Comparison of ENCODE assay signal across 8 cellular contexts in the genomic region with DNA sequence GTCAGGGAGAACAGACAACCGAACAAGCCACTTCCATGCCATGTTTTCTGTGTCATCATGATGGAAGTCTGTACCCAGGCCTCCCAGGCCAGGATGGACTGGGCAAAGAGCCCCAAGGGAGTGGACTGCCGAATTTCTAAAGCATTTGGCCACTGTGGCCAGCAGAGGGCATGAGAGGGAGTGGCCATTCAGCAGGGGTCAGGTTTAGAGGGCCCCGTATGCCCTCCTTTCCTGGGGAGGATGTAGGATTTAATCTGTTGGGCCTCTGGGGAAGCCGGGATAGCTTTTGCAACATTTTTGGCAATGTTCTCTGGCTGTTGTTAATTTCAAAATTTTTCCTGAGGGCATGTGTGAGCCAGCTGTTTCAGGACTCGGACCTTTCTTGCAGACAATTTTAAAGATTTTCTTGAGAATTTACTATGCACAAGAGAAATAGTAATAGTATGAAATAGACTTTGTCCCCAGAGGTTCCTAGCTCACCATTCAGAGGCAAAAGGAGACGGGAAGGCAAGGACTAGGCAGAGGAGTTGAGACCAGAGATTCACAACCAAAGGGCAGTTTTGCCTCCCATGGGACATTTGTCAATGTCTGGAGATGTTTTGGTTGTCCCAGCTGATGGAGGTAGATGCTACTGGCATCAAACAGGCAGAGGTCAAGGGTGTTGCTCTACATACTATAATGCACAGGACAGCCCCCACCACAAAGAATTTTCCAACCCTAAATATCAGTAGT. TPM values are rescaled to one million over a fixed set of nuclear protein-coding genes. Genes with fewer than 3 reads are reported as not detected.
A peak's percentile ranks its signal among the peaks of the same experiment; 100 is the strongest.
DNase-seq lines count a peak whose midpoint lies in the region; ATAC-seq, FAIRE-seq and TF ChIP-seq lines count a peak whose summit lies in the region.

No MANE protein-coding gene starts in this region.

- no peaks in the 10 kb centered on the region for H3K4me1 ChIP-seq in H1 (replicated peaks in 1 of 4; ENCODE audit: control insufficient read depth in 3 of 4, insufficient read depth in 4 of 4, low read length in 3 of 4)

- peaks cover 23% of the 10 kb centered on the region for H3K27me3 Mint-ChIP-seq in mesothelial cell of epicardium (ENCODE audit: low read depth)

- H3K18ac ChIP-seq in H1 (ENCODE audit: extremely low read depth, low read length) = no peak overlapping the region

- peaks cover 6% of the 10 kb centered on the region for H3K9me3 ChIP-seq in MG63
- H3K9me3 ChIP-seq in H1 (ENCODE audit: insufficient read depth in 2 of 2, low read depth in 1 of 2, low read length in 1 of 2) = no peaks in the 10 kb centered on the region; a peak in 1 of 4 replicates

- peak; percentile 11 for DNase-seq in CD1c-positive myeloid dendritic cell (ENCODE audit: extremely low spot score)
- DNase-seq in MG63 = peak; percentile 48
- peak in 1 of 2 experiments; percentile 74 for DNase-seq in H1 (ENCODE audit: low read depth in 1 of 2, low spot score in 2 of 2)
- DNase-seq in mesothelial cell of epicardium (ENCODE audit: low spot score in 2 of 2, unreplicated experiment in 2 of 2) = no peak
- no peak for DNase-seq in stimulated activated CD8-positive, alpha-beta memory T cell treated with anti-CD3 and anti-CD28 coated beads, Interleukin-4, amount 100 ng/mL, for 48 hours
- DNase-seq in NK-92 (lab: John Stamatoyannopoulos, UW; ENCODE audit: unreplicated experiment) = no peak
- DNase-seq in activated CD4-positive, alpha-beta T cell treated with anti-CD3 and anti-CD28 coated beads for 48 hours = no peak

- TF ChIP-seq POLR2A in H1 (IDR thresholded peaks at IDR 0.05; ENCODE audit: control extremely low read depth in 1 of 2, low read depth in 2 of 2, low read length in 2 of 2) = no peak

- peaks cover 10% of the 10 kb centered on the region for H3K9me3 Mint-ChIP-seq in mesothelial cell of epicardium

- H4K5ac ChIP-seq in H1 (ENCODE audit: insufficient read length, low read depth, low read length) = no peak overlapping the region

- TF ChIP-seq RAD21 in H1 (IDR thresholded peaks at IDR 0.05 in 1 of 2, conservative IDR thresholded peaks at IDR 0.05 in 1 of 2; ENCODE audit: low read depth in 2 of 2, low read length in 2 of 2) = peak; percentile 65 to 71

- H3K36me3 Mint-ChIP-seq in mesothelial cell of epicardium = no peaks in the 10 kb centered on the region

- no peak overlapping the region for H2BK15ac ChIP-seq in H1 (ENCODE audit: low read length)

- H3K4me3 ChIP-seq in MG63 (no peak overlapping the region), H1 (ENCODE audit: extremely low read depth in 1 of 4, insufficient read depth in 2 of 4, low read depth in 3 of 4, low read length in 4 of 4) (no peak overlapping the region)

- no peaks in the 10 kb centered on the region for H3K23me2 ChIP-seq in H1 (ENCODE audit: low read depth, low read length)

- H3K27ac ChIP-seq in H1 (ENCODE audit: low read depth, low read length) = no peak overlapping the region

- peak overlapping the region in 1 of 4 experiments; percentile 37; a peak in 1 of 7 replicates for H3K9ac ChIP-seq in H1 (replicated peaks in 1 of 4; ENCODE audit: extremely low read depth in 1 of 4, low read depth in 3 of 4, low read length in 3 of 4)

- no peaks in the 10 kb centered on the region for H3K4me1 Mint-ChIP-seq in mesothelial cell of epicardium

- H2AFZ ChIP-seq in H1 (ENCODE audit: low read length) = peak overlapping the region; percentile 26; the same call in 1 of the 2 replicates

- no peak overlapping the region for H3K14ac ChIP-seq in H1 (ENCODE audit: insufficient read length)

- POLR2A ChIA-PET in H1 (lab: Charles Lee; ENCODE audit: partially characterized antibody) = no interaction called here

- TF ChIP-seq EP300 in H1 (IDR thresholded peaks at IDR 0.05; ENCODE audit: borderline replicate concordance in 1 of 2, low read depth in 2 of 2, low read length in 2 of 2) = no peak

- H3K79me1 ChIP-seq in H1 (ENCODE audit: low read depth, low read length) = no peaks in the 10 kb centered on the region

- no peak overlapping the region for H3K56ac ChIP-seq in H1 (replicated peaks; ENCODE audit: insufficient read length, low read depth, low read length)

- H3K23ac ChIP-seq in H1 (ENCODE audit: insufficient read length) = no peak overlapping the region

- peak; percentile 74 to 79 (median 75) for TF ChIP-seq CTCF in H1 (IDR thresholded peaks at IDR 0.05; ENCODE audit: control extremely low read depth in 1 of 3, insufficient read depth in 1 of 3, low read depth in 1 of 3, low read length in 3 of 3)
- peak; percentile 23 for TF ChIP-seq CTCF in mesothelial cell of epicardium (IDR thresholded peaks at IDR 0.05; ENCODE audit: unreplicated experiment)

- no peaks in the 10 kb centered on the region for H4K20me1 ChIP-seq in H1 (replicated peaks in 1 of 2; ENCODE audit: control insufficient read depth in 1 of 2, insufficient read depth in 2 of 2, low read length in 2 of 2)

- H2BK20ac ChIP-seq in H1 (ENCODE audit: low read length) = no peak overlapping the region

- H3K27me3 ChIP-seq in MG63 = no peaks in the 10 kb centered on the region
- H3K27me3 ChIP-seq in H1 (replicated peaks in 1 of 4; ENCODE audit: control insufficient read depth in 3 of 4, extremely low read depth in 1 of 4, insufficient read depth in 3 of 4, low read length in 3 of 4) = no peaks in the 10 kb centered on the region

- H2BK12ac ChIP-seq in H1 (ENCODE audit: low read depth, low read length) = no peak overlapping the region

- no peak overlapping the region for H3K4me3 Mint-ChIP-seq in mesothelial cell of epicardium

- H3K36me3 ChIP-seq in MG63 (no peaks in the 10 kb centered on the region), H1 (ENCODE audit: control insufficient read depth in 2 of 4, insufficient read depth in 4 of 4, low read length in 3 of 4) (no peaks in the 10 kb centered on the region)

- H2BK120ac ChIP-seq in H1 (replicated peaks; ENCODE audit: low read depth, low read length) = peak overlapping the region; percentile 64

- CTCF ChIA-PET in H1 (lab: Charles Lee; ENCODE audit: partially characterized antibody) = interaction anchor here (0.6 to 2.9 kb wide), 24 partner anchors 8 to 414 kb away, joined by 3 to 10 read pairs (median 4); no protein-coding TSS in a partner anchor

- no peak overlapping the region for H4K91ac ChIP-seq in H1 (replicated peaks; ENCODE audit: insufficient read length, low read length)

- 79% methylated on average over 6 of the region's 6 CpGs; no CpG with 5 or more reads in 1 of the 2 experiments for WGBS in H1 (ENCODE audit: extremely low coverage in 1 of 2, insufficient coverage in 1 of 2, insufficient read length in 1 of 2, insufficient replicate concordance in 2 of 2, low coverage in 1 of 2, low lambda C conversion rate in 2 of 2, missing lambda C conversion rate in 1 of 2), 2 experiments

- H4K8ac ChIP-seq in H1 (ENCODE audit: extremely low read depth, insufficient read depth, low read length) = no peak overlapping the region

- H2AK5ac ChIP-seq in H1 (ENCODE audit: low read depth, low read length) = no peak overlapping the region; the same call in 1 of the 2 replicates

- ATAC-seq in GM21447 (IDR thresholded peaks at IDR 0.05; ENCODE audit: unreplicated experiment) = no peak

- peak; percentile 76 for FAIRE-seq in H1 (lab: Jason Lieb, UNC)

- no peak overlapping the region for H2BK5ac ChIP-seq in H1 (ENCODE audit: low read depth, low read length)

- H3K4me2 ChIP-seq in H1 (ENCODE audit: insufficient read depth in 1 of 2, low read depth in 2 of 2, low read length in 2 of 2) = no peak overlapping the region

- no peak overlapping the region for H3K4ac ChIP-seq in H1 (replicated peaks; ENCODE audit: insufficient read length, low read depth, low read length)

- no peaks in the 10 kb centered on the region for H3K79me2 ChIP-seq in H1 (ENCODE audit: control insufficient read depth in 1 of 2, insufficient read depth in 2 of 2, low read length in 2 of 2)

- H3K27ac Mint-ChIP-seq in mesothelial cell of epicardium = no peak overlapping the region

TF ChIP-seq in H1, 55 proteins besides CTCF, POLR2A, EP300 and RAD21 (continues in another document):
- TF ChIP-seq POU5F1 (IDR thresholded peaks at IDR 0.05; ENCODE audit: low read depth, low read length) = no peak

RNA-seq across cellular contexts. Expression of a gene that starts 18.0 kb away (rescaled TPM):
- total RNA-seq in MG63 (2014; rRNA removed; shearing (Covaris generic); ENCODE audit: low replicate concordance) = 0.20 and 2.9 TPM in 2 replicates
- 12.9 and 15.3 TPM in 2 replicates for total RNA-seq in H1 (2021; fragmentation: NEBNext Ultra II Directional; extraction: Animal tissue kit (Norgen Biotek cat#: 25700))
- 5.8 and 7.1 TPM in 2 replicates for polyA plus RNA-seq in H1 (2011; rRNA removed)
- 6.0 TPM for polyA plus RNA-seq in H1 (2011; cell fraction: cytosol; rRNA removed)
- 21.8 TPM for polyA plus RNA-seq in H1 (2011; cell fraction: nucleus; rRNA removed)
- 6.1 to 11.0 TPM (median 7.5 TPM) in 4 replicates for polyA plus RNA-seq in H1 (2012, experiment 1 of 2)
- 6.7 TPM for polyA plus RNA-seq in H1 (2012, experiment 2 of 2)
- polyA plus RNA-seq in H1 (2013, experiment 1 of 2) = 4.1 TPM
- 3.8 TPM for polyA plus RNA-seq in H1 (2013, experiment 2 of 2)
- polyA minus RNA-seq in H1 (2011; rRNA and poly(A)+ RNA removed) = 19.8 and 21.9 TPM in 2 replicates
- 10.1 TPM for polyA minus RNA-seq in H1 (2011; cell fraction: cytosol; rRNA and poly(A)+ RNA removed)
- polyA minus RNA-seq in H1 (2011; cell fraction: nucleus; rRNA and poly(A)+ RNA removed) = 45.1 TPM
- total RNA-seq in mesothelial cell of epicardium = 15.4 to 18.2 TPM (median 16.4 TPM) in 3 replicates

RNA-seq across cellular contexts. Expression of a gene that starts 37.0 kb away (rescaled TPM):
- total RNA-seq in MG63 (2014; rRNA removed; shearing (Covaris generic); ENCODE audit: low replicate concordance) = 67.5 and 80.9 TPM in 2 replicates
- total RNA-seq in H1 (2021; fragmentation: NEBNext Ultra II Directional; extraction: Animal tissue kit (Norgen Biotek cat#: 25700)) = 160 and 163 TPM in 2 replicates
- 71.6 and 84.5 TPM in 2 replicates for polyA plus RNA-seq in H1 (2011; rRNA removed)
- 88.1 TPM for polyA plus RNA-seq in H1 (2011; cell fraction: cytosol; rRNA removed)
- 76.8 TPM for polyA plus RNA-seq in H1 (2011; cell fraction: nucleus; rRNA removed)
- 113 to 132 TPM (median 117 TPM) in 4 replicates for polyA plus RNA-seq in H1 (2012, experiment 1 of 2)
- 86.7 TPM for polyA plus RNA-seq in H1 (2012, experiment 2 of 2)
- 72.7 TPM for polyA plus RNA-seq in H1 (2013, experiment 1 of 2)
- 74.4 TPM for polyA plus RNA-seq in H1 (2013, experiment 2 of 2)
- 44.3 and 67.5 TPM in 2 replicates for polyA minus RNA-seq in H1 (2011; rRNA and poly(A)+ RNA removed)
- polyA minus RNA-seq in H1 (2011; cell fraction: cytosol; rRNA and poly(A)+ RNA removed) = 45.7 TPM
- 27.7 TPM for polyA minus RNA-seq in H1 (2011; cell fraction: nucleus; rRNA and poly(A)+ RNA removed)
- 48.2 to 49.0 TPM (median 48.7 TPM) in 3 replicates for total RNA-seq in mesothelial cell of epicardium

RNA-seq across cellular contexts. Expression of a gene that starts 41.1 kb away (rescaled TPM):
- total RNA-seq in MG63 (2014; rRNA removed; shearing (Covaris generic); ENCODE audit: low replicate concordance) = 46.7 and 54.9 TPM in 2 replicates
- total RNA-seq in H1 (2021; fragmentation: NEBNext Ultra II Directional; extraction: Animal tissue kit (Norgen Biotek cat#: 25700)) = 22.5 and 25.9 TPM in 2 replicates
- polyA plus RNA-seq in H1 (2011; rRNA removed) = 19.1 and 24.3 TPM in 2 replicates
- 29.1 TPM for polyA plus RNA-seq in H1 (2011; cell fraction: cytosol; rRNA removed)
- 24.8 TPM for polyA plus RNA-seq in H1 (2011; cell fraction: nucleus; rRNA removed)
- 24.6 to 31.1 TPM (median 27.8 TPM) in 4 replicates for polyA plus RNA-seq in H1 (2012, experiment 1 of 2)
- polyA plus RNA-seq in H1 (2012, experiment 2 of 2) = 18.9 TPM
- 19.3 TPM for polyA plus RNA-seq in H1 (2013, experiment 1 of 2)
- 18.1 TPM for polyA plus RNA-seq in H1 (2013, experiment 2 of 2)
- polyA minus RNA-seq in H1 (2011; rRNA and poly(A)+ RNA removed) = 10.2 and 11.3 TPM in 2 replicates
- 20.2 TPM for polyA minus RNA-seq in H1 (2011; cell fraction: cytosol; rRNA and poly(A)+ RNA removed)
- polyA minus RNA-seq in H1 (2011; cell fraction: nucleus; rRNA and poly(A)+ RNA removed) = 20.9 TPM
- 37.3 to 39.6 TPM (median 37.4 TPM) in 3 replicates for total RNA-seq in mesothelial cell of epicardium

Comparison
In these comparisons a context has a peak if more than half of its experiments do, and no peak if none do; other contexts are left out.
1. DNase-seq: peak in CD1c-positive myeloid dendritic cell (single experiment) and MG63 (single experiment); none in mesothelial cell of epicardium (0 of 2), stimulated activated CD8-positive, alpha-beta memory T cell treated with anti-CD3 and anti-CD28 coated beads, Interleukin-4, amount 100 ng/mL, for 48 hours (single experiment), NK-92 (single experiment) and activated CD4-positive, alpha-beta T cell treated with anti-CD3 and anti-CD28 coated beads for 48 hours (single experiment).